33 cellular contexts compared by ENCODE assay signal in the genomic region with DNA sequence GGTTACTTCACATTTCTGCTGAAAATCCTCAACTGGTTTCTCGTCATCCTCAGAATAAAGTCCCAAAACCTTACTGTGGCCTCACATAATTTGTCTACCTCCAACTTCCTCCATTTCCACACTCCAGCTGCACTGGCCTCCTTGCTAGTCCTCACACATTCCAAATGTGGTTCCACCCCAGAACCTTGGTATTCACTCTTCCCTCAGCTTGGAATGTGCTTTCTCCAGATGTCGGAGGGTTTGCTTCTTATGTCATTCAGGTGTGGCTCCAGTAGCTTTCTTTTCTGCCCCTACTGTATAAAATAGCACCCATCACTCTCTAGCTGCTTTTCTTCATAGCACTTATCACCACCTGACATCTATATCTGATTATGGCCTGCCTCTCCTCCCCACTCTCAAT.
DNase-seq lines count a peak whose midpoint lies in the region; ATAC-seq, FAIRE-seq and TF ChIP-seq lines count a peak whose summit lies in the region.
"Had no signal": no experiment of that assay in that cellular context is flagged by ENCODE, and none has a peak within 500 bp of the region (broad histone marks: within the 10 kb centered on the region; RNA-seq: fewer than 3 reads in every experiment).

No MANE protein-coding gene starts in this region.

- FAIRE-seq in astrocyte (lab: Jason Lieb, UNC): no peak
- FAIRE-seq: G401.6, kidney had no signal

- no peaks in the 10 kb centered on the region for H3K36me3 Mint-ChIP-seq in astrocyte (ENCODE audit: low read depth, unreplicated experiment)
- peaks cover 15% of the 10 kb centered on the region for H3K36me3 Mint-ChIP-seq in type B pancreatic cell

- POLR2A ChIA-PET in HEK293 (lab: Yijun Ruan, JAX): no interaction called here

- no peaks in the 10 kb centered on the region for H3K27me3 Mint-ChIP-seq in astrocyte (ENCODE audit: low read depth, unreplicated experiment)
- H3K27me3 Mint-ChIP-seq in type B pancreatic cell: no peaks in the 10 kb centered on the region
- H3K27me3 Mint-ChIP-seq: activated CD4-positive, alpha-beta T cell treated with anti-CD3 and anti-CD28 coated beads for 36 hours; naive thymus-derived CD8-positive, alpha-beta T cell had no signal

- H3K9me3 Mint-ChIP-seq in astrocyte (ENCODE audit: unreplicated experiment): peaks cover 4% of the 10 kb centered on the region
- H3K9me3 Mint-ChIP-seq in type B pancreatic cell: peaks cover 20% of the 10 kb centered on the region
- H3K9me3 Mint-ChIP-seq: activated T-helper 2 cell treated with anti-CD3 and anti-CD28 coated beads, Interferon-gamma antibody, Interleukin-2, Interleukin-4, amounts not matched to agents 10 μg/mL and 5 μg/mL and 100 μg/mL, durations not matched to agents 14 hours and 24 hours and 36 hours had no signal

- H3K4me3 Mint-ChIP-seq in astrocyte (ENCODE audit: unreplicated experiment) (no peak overlapping the region), type B pancreatic cell (peak overlapping the region; percentile 58)
- H3K4me3 Mint-ChIP-seq: activated CD4-positive, alpha-beta T cell treated with anti-CD3 and anti-CD28 coated beads for 36 hours; activated CD8-positive, alpha-beta T cell treated with anti-CD3 and anti-CD28 coated beads, Interleukin-2, amount 10 ng/mL, durations not matched to agents 7 days and 5 days; naive thymus-derived CD8-positive, alpha-beta T cell had no signal

- H3K4me1 Mint-ChIP-seq in astrocyte (ENCODE audit: low read depth, unreplicated experiment): peaks cover 38% of the 10 kb centered on the region
- peaks cover 37% of the 10 kb centered on the region for H3K4me1 Mint-ChIP-seq in type B pancreatic cell (ENCODE audit: unreplicated experiment)
- H3K4me1 Mint-ChIP-seq: activated CD4-positive, alpha-beta T cell treated with anti-CD3 and anti-CD28 coated beads for 36 hours had no signal

- H3K9me3 ChIP-seq in HEK293 (ENCODE audit: control insufficient read depth, insufficient read depth, low read depth, low read length): no peaks in the 10 kb centered on the region
- H3K9me3 ChIP-seq in astrocyte (ENCODE audit: insufficient read depth, low read depth, low read length): no peaks in the 10 kb centered on the region
- H3K9me3 ChIP-seq: Caco-2, colonic mucosa, prostate gland, tibial artery had no signal

- H3K27ac Mint-ChIP-seq in astrocyte (ENCODE audit: unreplicated experiment) (peak overlapping the region; percentile 31), type B pancreatic cell (peak overlapping the region; percentile 55)
- H3K27ac Mint-ChIP-seq: activated CD4-positive, alpha-beta T cell treated with anti-CD3 and anti-CD28 coated beads for 36 hours; activated CD8-positive, alpha-beta T cell treated with anti-CD3 and anti-CD28 coated beads, Interleukin-2, amount 10 ng/mL, durations not matched to agents 7 days and 5 days; activated naive CD4-positive, alpha-beta T cell treated with anti-CD3 and anti-CD28 coated beads, Interleukin-2, amount 50 U/mL, for 72 hours; activated T-helper 2 cell treated with anti-CD3 and anti-CD28 coated beads, Interferon-gamma antibody, Interleukin-2, Interleukin-4, amounts not matched to agents 10 μg/mL and 5 μg/mL and 100 μg/mL, durations not matched to agents 14 hours and 24 hours and 36 hours; naive thymus-derived CD8-positive, alpha-beta T cell had no signal

- CTCF ChIA-PET in HEK293 (lab: Yijun Ruan, JAX): no interaction called here

- no peak overlapping the region for H2AFZ ChIP-seq in astrocyte (ENCODE audit: low read depth, low read length)
- H2AFZ ChIP-seq: PC-9 had no signal

- no peak overlapping the region for H3K9ac ChIP-seq in astrocyte (ENCODE audit: low read length)
- H3K9ac ChIP-seq: KMS-11 had no signal

- no peak for ATAC-seq in HG02840 (IDR thresholded peaks at IDR 0.05; ENCODE audit: low FRiP score, unreplicated experiment)
- ATAC-seq in HG02885 (IDR thresholded peaks at IDR 0.05; ENCODE audit: poor library complexity, unreplicated experiment): no peak
- ATAC-seq: activated CD4-positive, alpha-beta T cell treated with anti-CD3 and anti-CD28 coated beads for 36 hours; activated CD8-positive, alpha-beta T cell treated with anti-CD3 and anti-CD28 coated beads, Interleukin-2, amount 10 ng/mL, durations not matched to agents 7 days and 5 days; activated naive CD4-positive, alpha-beta T cell treated with anti-CD3 and anti-CD28 coated beads, Interleukin-2, amount 50 U/mL, for 72 hours; naive thymus-derived CD8-positive, alpha-beta T cell; sciatic nerve had no signal

- H3K4me1 ChIP-seq in HEK293 (ENCODE audit: control insufficient read depth, insufficient read depth, low read length) (peaks cover 11% of the 10 kb centered on the region; the same call in 1 of the 2 replicates), astrocyte (ENCODE audit: insufficient read depth, low read length) (no peaks in the 10 kb centered on the region)
- H3K4me1 ChIP-seq: colonic mucosa, prostate gland had no signal

- H3K79me2 ChIP-seq in astrocyte (ENCODE audit: insufficient read depth, low read length): no peaks in the 10 kb centered on the region

- H3K4me2 ChIP-seq in astrocyte (ENCODE audit: low read length): no peak overlapping the region
- H3K4me2 ChIP-seq: KMS-11, PC-9 had no signal

- H3K36me3 ChIP-seq in HEK293 (ENCODE audit: control insufficient read depth in 2 of 2, insufficient read depth in 1 of 2, low read length in 2 of 2) (no peaks in the 10 kb centered on the region), astrocyte (ENCODE audit: insufficient read depth, low read length) (no peaks in the 10 kb centered on the region)
- H3K36me3 ChIP-seq: cardiac muscle cell, colonic mucosa, prostate gland, tibial artery had no signal

- TF ChIP-seq CTCF in HEK293 (tag by site-specific recombination; IDR thresholded peaks at IDR 0.05) (no peak), astrocyte (IDR thresholded peaks at IDR 0.05; ENCODE audit: insufficient read depth, low read depth, low read length) (no peak), type B pancreatic cell (conservative IDR thresholded peaks at IDR 0.05) (no peak)

- H3K4me3 ChIP-seq in HEK293 (ENCODE audit: low read depth, low read length) (no peak overlapping the region), astrocyte (ENCODE audit: insufficient read depth, low read depth, low read length) (no peak overlapping the region)
- H3K4me3 ChIP-seq: cardiac muscle cell, colonic mucosa, PC-9, prostate gland, tibial artery had no signal

- H4K20me1 ChIP-seq in astrocyte (ENCODE audit: insufficient read depth, low read length): no peaks in the 10 kb centered on the region

- H3K27me3 ChIP-seq in astrocyte (ENCODE audit: insufficient read depth, low read length): no peaks in the 10 kb centered on the region
- H3K27me3 ChIP-seq: cardiac muscle cell, colonic mucosa, tibial artery had no signal

- H3K27ac ChIP-seq in HEK293 (ENCODE audit: extremely low read depth, low read depth, low read length) (no peak overlapping the region; the same call in 1 of the 2 replicates), astrocyte (ENCODE audit: low read depth, low read length) (no peak overlapping the region)
- H3K27ac ChIP-seq: cardiac muscle cell, colonic mucosa, HL-60, KMS-11, PC-9, prostate gland, tibial artery had no signal

- DNase-seq in astrocyte (ENCODE audit: low read depth) (peak; percentile 9), islet precursor cell (peak; percentile 85), type B pancreatic cell (ENCODE audit: extremely low spot score, unreplicated experiment) (no peak), activated gamma-delta T cell (lab: John Stamatoyannopoulos, UW) (no peak)
- DNase-seq: activated CD4-positive, alpha-beta T cell treated with anti-CD3 and anti-CD28 coated beads for 36 hours; activated CD8-positive, alpha-beta T cell treated with anti-CD3 and anti-CD28 coated beads, Interleukin-2, amount 10 ng/mL, durations not matched to agents 7 days and 5 days; C1 segment of cervical spinal cord; colonic mucosa; DMS53; effector CD8-positive, alpha-beta T cell; kidney; naive thymus-derived CD8-positive, alpha-beta T cell; NCI-H1417 treated with DMSO at 0.1 percent for 48 hours; NCI-H2081 treated with DMSO at 0.1 percent for 48 hours; NCI-H345; SHP77 treated with DMSO at 0.1 percent for 48 hours; stimulated activated CD4-positive, alpha-beta T cell treated with anti-CD3 and anti-CD28 coated beads, Interleukin-12 subunit alpha, Interleukin-12 subunit beta, amount 100 ng/mL, for 4 hours; stimulated activated CD4-positive, alpha-beta T cell treated with anti-CD3 and anti-CD28 coated beads, Interleukin-4, amount 100 ng/mL, for 1 hour; SW 1271; tibial artery had no signal

TF ChIP-seq in HEK293, 187 proteins besides CTCF, POLR2A, EP300 and RAD21:
- no peak for TF ChIP-seq ZNF654 (tag by site-specific recombination; IDR thresholded peaks at IDR 0.05; ENCODE audit: low read depth)
- peak; percentile 73 for TF ChIP-seq PRDM1 (tag by site-specific recombination; IDR thresholded peaks at IDR 0.05)
TF ChIP-seq in HEK293: peak in this region for 1.

Comparison
In these comparisons a context has a peak if more than half of its experiments do, and no peak if none do; other contexts are left out.
1. DNase-seq: peak in astrocyte (single experiment) and islet precursor cell (single experiment); none in type B pancreatic cell (single experiment) and activated gamma-delta T cell (single experiment).